Comparison of ENCODE assay signal across 24 cellular contexts in genomic region chr3:132254076-132254755, GRCh38.
DNase-seq lines count a peak whose midpoint lies in the region; FAIRE-seq and TF ChIP-seq lines count a peak whose summit lies in the region.
"Had no signal": no experiment of that assay in that cellular context is flagged by ENCODE, and none has a peak within 500 bp of the region (broad histone marks: within the 10 kb centered on the region; RNA-seq: fewer than 3 reads in every experiment).

No MANE protein-coding gene starts in this region.

- no peak overlapping the region for H2BK5ac ChIP-seq in mesenchymal stem cell (ENCODE audit: low read depth, low read length, poor library complexity, severe bottlenecking)

- H2AFZ ChIP-seq in astrocyte (ENCODE audit: low read depth, low read length) (no peak overlapping the region), mesenchymal stem cell (ENCODE audit: low read depth, low read length) (no peak overlapping the region), SK-N-SH (ENCODE audit: low read depth) (no peak overlapping the region)

- no peaks in the 10 kb centered on the region for H3K27me3 ChIP-seq in astrocyte (ENCODE audit: insufficient read depth, low read length)
- H3K27me3 ChIP-seq in mesenchymal stem cell (ENCODE audit: control insufficient read depth in 1 of 2, insufficient read depth in 1 of 2, low read length in 2 of 2): no peaks in the 10 kb centered on the region
- no peaks in the 10 kb centered on the region for H3K27me3 ChIP-seq in esophagus muscularis mucosa
- H3K27me3 ChIP-seq in SK-N-SH (ENCODE audit: insufficient read depth): no peaks in the 10 kb centered on the region
- H3K27me3 ChIP-seq: body of pancreas, pancreas, right atrium auricular region, upper lobe of left lung had no signal

- no peak for TF ChIP-seq RAD21 in SK-N-SH (IDR thresholded peaks at IDR 0.05; ENCODE audit: low read length)

- H3K9me3 ChIP-seq in astrocyte (ENCODE audit: insufficient read depth, low read depth, low read length): no peaks in the 10 kb centered on the region
- no peaks in the 10 kb centered on the region for H3K9me3 ChIP-seq in mesenchymal stem cell (ENCODE audit: control insufficient read depth, low read length)
- no peaks in the 10 kb centered on the region for H3K9me3 ChIP-seq in esophagus muscularis mucosa
- no peaks in the 10 kb centered on the region for H3K9me3 ChIP-seq in SK-N-SH
- H3K9me3 ChIP-seq: body of pancreas, pancreas, right atrium auricular region, upper lobe of left lung had no signal

- intact Hi-C loops in esophagus muscularis mucosa (cut with DNase I): loop anchor here (5.0 to 10.0 kb wide), 2 partner anchors 88 to 141 kb away; no protein-coding TSS in a partner anchor

- no peak overlapping the region for H4K91ac ChIP-seq in mesenchymal stem cell (ENCODE audit: low read length)

- no peak overlapping the region for H2BK120ac ChIP-seq in mesenchymal stem cell (ENCODE audit: low read depth, low read length)

- H3K79me1 ChIP-seq in mesenchymal stem cell (replicated peaks; ENCODE audit: low read length, poor library complexity, severe bottlenecking): no peaks in the 10 kb centered on the region

- no peak overlapping the region for H3K4me3 Mint-ChIP-seq in astrocyte (ENCODE audit: unreplicated experiment)
- H3K4me3 Mint-ChIP-seq: activated CD4-positive, alpha-beta T cell treated with anti-CD3 and anti-CD28 coated beads, Interleukin-2, amount 10 ng/mL, durations not matched to agents 24 days and 14 days; activated naive CD8-positive, alpha-beta T cell treated with anti-CD3 and anti-CD28 coated beads, Interleukin-2, amount 10 ng/mL, durations not matched to agents 7 days and 5 days; activated T-cell treated with anti-CD3 and anti-CD28 coated beads, Interleukin-2, amount 50 U/mL, for 24 hours; T-helper 2 cell treated with Interferon-gamma antibody and Interleukin-4, amounts not matched to agents 5 μg/mL and 100 μg/mL, for 36 hours had no signal

- no peaks in the 10 kb centered on the region for H3K9me2 ChIP-seq in SK-N-SH

- no peak for TF ChIP-seq EP300 in esophagus muscularis mucosa (IDR thresholded peaks at IDR 0.05)
- TF ChIP-seq EP300 in SK-N-SH (IDR thresholded peaks at IDR 0.05; ENCODE audit: borderline replicate concordance in 1 of 2, low read depth in 1 of 2, low read length in 1 of 2): no peak

- TF ChIP-seq CTCF in NB4 (IDR thresholded peaks at IDR 0.05; ENCODE audit: low read depth, low read length) (no peak), astrocyte (IDR thresholded peaks at IDR 0.05; ENCODE audit: insufficient read depth, low read depth, low read length) (no peak), esophagus muscularis mucosa (IDR thresholded peaks at IDR 0.05) (no peak), SK-N-SH (IDR thresholded peaks at IDR 0.05) (no peak)

- H3K27me3 Mint-ChIP-seq in astrocyte (ENCODE audit: low read depth, unreplicated experiment): no peaks in the 10 kb centered on the region

- H3K4me3 ChIP-seq in NB4 (ENCODE audit: low read depth, low read length): no peak overlapping the region
- no peak overlapping the region for H3K4me3 ChIP-seq in astrocyte (ENCODE audit: insufficient read depth, low read depth, low read length)
- H3K4me3 ChIP-seq in mesenchymal stem cell (ENCODE audit: insufficient read depth in 1 of 2, low read depth in 1 of 2, low read length in 2 of 2): no peak overlapping the region
- no peak overlapping the region for H3K4me3 ChIP-seq in esophagus muscularis mucosa
- no peak overlapping the region for H3K4me3 ChIP-seq in SK-N-SH (ENCODE audit: low read depth in 2 of 2, low read length in 1 of 2)
- H3K4me3 ChIP-seq: body of pancreas, pancreas, right atrium auricular region, upper lobe of left lung had no signal

- FAIRE-seq in astrocyte (lab: Jason Lieb, UNC): no peak
- FAIRE-seq: endothelial cell of umbilical vein had no signal

- H3K27ac ChIP-seq in astrocyte (ENCODE audit: low read depth, low read length): peak overlapping the region; percentile 52
- no peak overlapping the region for H3K27ac ChIP-seq in mesenchymal stem cell (ENCODE audit: low read length, poor library complexity, severe bottlenecking)
- no peak overlapping the region for H3K27ac ChIP-seq in esophagus muscularis mucosa (replicated peaks in 1 of 4)
- no peak overlapping the region for H3K27ac ChIP-seq in SK-N-SH (ENCODE audit: low read depth in 2 of 2, low read length in 1 of 2)
- H3K27ac ChIP-seq: body of pancreas, pancreas, right atrium auricular region, upper lobe of left lung had no signal

- H3K4ac ChIP-seq in mesenchymal stem cell (ENCODE audit: low read depth in 1 of 2, low read length in 2 of 2): no peak overlapping the region

- no peaks in the 10 kb centered on the region for H4K20me1 ChIP-seq in astrocyte (ENCODE audit: insufficient read depth, low read length)
- no peaks in the 10 kb centered on the region for H4K20me1 ChIP-seq in SK-N-SH (ENCODE audit: insufficient read depth)

- H3K9ac ChIP-seq in astrocyte (ENCODE audit: low read length): peak overlapping the region; percentile 42
- peak overlapping the region; percentile 48 for H3K9ac ChIP-seq in mesenchymal stem cell (ENCODE audit: low read length)
- no peak overlapping the region for H3K9ac ChIP-seq in SK-N-SH

- H3K23ac ChIP-seq in mesenchymal stem cell (ENCODE audit: low read length in 2 of 2): peak overlapping the region in 1 of 2 experiments; percentile 42

- H4K8ac ChIP-seq in mesenchymal stem cell (ENCODE audit: low read length): no peak overlapping the region

- no peaks in the 10 kb centered on the region for H3K9me3 Mint-ChIP-seq in astrocyte (ENCODE audit: unreplicated experiment)
- H3K9me3 Mint-ChIP-seq: activated CD4-positive, alpha-beta T cell treated with anti-CD3 and anti-CD28 coated beads, Interleukin-2, amount 10 ng/mL, durations not matched to agents 24 days and 14 days; activated naive CD8-positive, alpha-beta T cell treated with anti-CD3 and anti-CD28 coated beads, Interleukin-2, amount 10 ng/mL, durations not matched to agents 7 days and 5 days; activated T-cell treated with anti-CD3 and anti-CD28 coated beads, Interleukin-2, amount 50 U/mL, for 24 hours; T-helper 2 cell treated with Interferon-gamma antibody and Interleukin-4, amounts not matched to agents 5 μg/mL and 100 μg/mL, for 36 hours had no signal

- H3K36me3 Mint-ChIP-seq in astrocyte (ENCODE audit: low read depth, unreplicated experiment): no peaks in the 10 kb centered on the region
- H3K36me3 Mint-ChIP-seq: activated naive CD8-positive, alpha-beta T cell treated with anti-CD3 and anti-CD28 coated beads, Interleukin-2, amount 10 ng/mL, durations not matched to agents 7 days and 5 days had no signal

- POLR2A ChIA-PET in SK-N-SH (lab: Yijun Ruan, JAX): no interaction called here

- no peak overlapping the region for H3K18ac ChIP-seq in mesenchymal stem cell (ENCODE audit: low read depth in 1 of 2, low read length in 2 of 2)

- H3K4me1 ChIP-seq in astrocyte (ENCODE audit: insufficient read depth, low read length) (peaks cover 7% of the 10 kb centered on the region), mesenchymal stem cell (ENCODE audit: control insufficient read depth, insufficient read depth, low read depth, low read length) (no peaks in the 10 kb centered on the region), esophagus muscularis mucosa (no peaks in the 10 kb centered on the region), SK-N-SH (ENCODE audit: control insufficient read depth in 1 of 2, insufficient read depth in 2 of 2, low read depth in 1 of 2, low read length in 1 of 2) (no peaks in the 10 kb centered on the region)
- H3K4me1 ChIP-seq: body of pancreas, right atrium auricular region had no signal

- no peak overlapping the region for H2AK5ac ChIP-seq in mesenchymal stem cell (ENCODE audit: low read length, severe bottlenecking)

- WGBS in mesenchymal stem cell: 94% methylated on average over 2 of the region's 4 CpGs
- 84% methylated on average over 4 of the region's 4 CpGs for WGBS in esophagus muscularis mucosa
- WGBS in SK-N-SH (ENCODE audit: low lambda C conversion rate): 49% methylated on average over 4 of the region's 4 CpGs

- no peaks in the 10 kb centered on the region for H3F3A ChIP-seq in SK-N-SH (replicated peaks; ENCODE audit: insufficient read depth)

- no peak overlapping the region for H3K4me2 ChIP-seq in astrocyte (ENCODE audit: low read length)
- H3K4me2 ChIP-seq in mesenchymal stem cell (ENCODE audit: low read length, poor library complexity, severe bottlenecking): no peak overlapping the region
- H3K4me2 ChIP-seq in SK-N-SH: no peak overlapping the region

- CTCF ChIA-PET in SK-N-SH (lab: Yijun Ruan, JAX): interaction anchor here (1.0 to 8.0 kb wide), 6 partner anchors 8 to 143 kb away, joined by 3 to 126 read pairs (median 28); no protein-coding TSS in a partner anchor

- no peak overlapping the region for H2BK15ac ChIP-seq in mesenchymal stem cell (ENCODE audit: low read depth, poor library complexity, severe bottlenecking)

- H3K36me3 ChIP-seq in astrocyte (ENCODE audit: insufficient read depth, low read length) (no peaks in the 10 kb centered on the region), mesenchymal stem cell (ENCODE audit: control insufficient read depth in 1 of 2, insufficient read depth in 2 of 2, low read depth in 1 of 2, low read length in 2 of 2) (no peaks in the 10 kb centered on the region), esophagus muscularis mucosa (no peaks in the 10 kb centered on the region), SK-N-SH (replicated peaks in 1 of 2; ENCODE audit: control insufficient read depth in 1 of 2, insufficient read depth in 2 of 2, low read length in 1 of 2) (no peaks in the 10 kb centered on the region)
- H3K36me3 ChIP-seq: pancreas, right atrium auricular region, upper lobe of left lung had no signal

- peak overlapping the region; percentile 89 for H3K27ac Mint-ChIP-seq in astrocyte (ENCODE audit: unreplicated experiment)
- H3K27ac Mint-ChIP-seq: activated CD4-positive, alpha-beta T cell treated with anti-CD3 and anti-CD28 coated beads, Interleukin-2, amount 10 ng/mL, durations not matched to agents 24 days and 14 days; activated naive CD8-positive, alpha-beta T cell treated with anti-CD3 and anti-CD28 coated beads, Interleukin-2, amount 10 ng/mL, durations not matched to agents 7 days and 5 days; activated T-cell treated with anti-CD3 and anti-CD28 coated beads, Interleukin-2, amount 50 U/mL, for 24 hours; T-helper 2 cell treated with Interferon-gamma antibody and Interleukin-4, amounts not matched to agents 5 μg/mL and 100 μg/mL, for 36 hours had no signal

- no peak overlapping the region for H3K14ac ChIP-seq in mesenchymal stem cell (ENCODE audit: low read length in 2 of 2)

- H3K4me1 Mint-ChIP-seq in astrocyte (ENCODE audit: low read depth, unreplicated experiment): peaks cover 22% of the 10 kb centered on the region
- H3K4me1 Mint-ChIP-seq: activated CD4-positive, alpha-beta T cell treated with anti-CD3 and anti-CD28 coated beads, Interleukin-2, amount 10 ng/mL, durations not matched to agents 24 days and 14 days; activated naive CD8-positive, alpha-beta T cell treated with anti-CD3 and anti-CD28 coated beads, Interleukin-2, amount 10 ng/mL, durations not matched to agents 7 days and 5 days had no signal

- DNase-seq in Daoy (ENCODE audit: low read depth) (peak; percentile 82), NB4 (ENCODE audit: low read depth) (peak; percentile 58), astrocyte (ENCODE audit: low read depth) (peak; percentile 20), mesenchymal stem cell (no peak), NCI-H146 treated with DMSO at 0.1 percent for 48 hours (lab: John Stamatoyannopoulos, UW; ENCODE audit: unreplicated experiment) (no peak), esophagus muscularis mucosa (ENCODE audit: extremely low spot score) (no peak), SK-N-SH (no peak), HK-2 (ENCODE audit: unreplicated experiment) (no peak)
- DNase-seq: ACHN; activated CD4-positive, alpha-beta T cell treated with anti-CD3 and anti-CD28 coated beads, Interleukin-2, amount 10 ng/mL, durations not matched to agents 24 days and 14 days; activated gamma-delta T cell; activated naive CD8-positive, alpha-beta T cell treated with anti-CD3 and anti-CD28 coated beads, Interleukin-2, amount 10 ng/mL, durations not matched to agents 7 days and 5 days; activated T-cell treated with anti-CD3 and anti-CD28 coated beads, Interleukin-2, amount 50 U/mL, for 24 hours; body of pancreas; COR-L47; NCI-H1930; NCI-H69; pancreas; stimulated activated CD4-positive, alpha-beta T cell treated with anti-CD3 and anti-CD28 coated beads, Interleukin-12 subunit alpha, Interleukin-12 subunit beta, amount 100 ng/mL, for 4 hours; stimulated activated CD4-positive, alpha-beta T cell treated with anti-CD3 and anti-CD28 coated beads, Interleukin-4, amount 100 ng/mL, for 1 hour; upper lobe of left lung had no signal

- no peak overlapping the region for H2BK12ac ChIP-seq in mesenchymal stem cell (ENCODE audit: low read length in 2 of 2)

- H3K79me2 ChIP-seq in astrocyte (ENCODE audit: insufficient read depth, low read length): no peaks in the 10 kb centered on the region
- H3K79me2 ChIP-seq in SK-N-SH (ENCODE audit: insufficient read depth): no peaks in the 10 kb centered on the region

- no peak for TF ChIP-seq POLR2A in NB4 (IDR thresholded peaks at IDR 0.05; ENCODE audit: extremely low read depth, insufficient read length)
- TF ChIP-seq POLR2A in esophagus muscularis mucosa (IDR thresholded peaks at IDR 0.05; ENCODE audit: low read depth): no peak

Comparison
In these comparisons a context has a peak if more than half of its experiments do, and no peak if none do; other contexts are left out.
1. DNase-seq: peak in Daoy (single experiment), NB4 (single experiment) and astrocyte (single experiment); none in mesenchymal stem cell (single experiment), NCI-H146 treated with DMSO at 0.1 percent for 48 hours (single experiment), esophagus muscularis mucosa (single experiment), SK-N-SH (single experiment) and HK-2 (single experiment).